Comparison of ENCODE assay signal across 17 cellular contexts in genomic region chr18:46040747-46041104, GRCh38. TPM values are rescaled to one million over a fixed set of nuclear protein-coding genes. Genes with fewer than 3 reads are reported as not detected.
A peak's percentile ranks its signal among the peaks of the same experiment; 100 is the strongest.
DNase-seq lines count a peak whose midpoint lies in the region; ATAC-seq and TF ChIP-seq lines count a peak whose summit lies in the region.
"Had no signal": no experiment of that assay in that cellular context is flagged by ENCODE, and none has a peak within 500 bp of the region (broad histone marks: within the 10 kb centered on the region; RNA-seq: fewer than 3 reads in every experiment).

No MANE protein-coding gene starts in this region.

- H3K27me3 ChIP-seq in Caco-2 (replicated peaks; ENCODE audit: control insufficient read depth, insufficient read depth, low read length) (no peaks in the 10 kb centered on the region), esophagus muscularis mucosa (no peaks in the 10 kb centered on the region)
- H3K27me3 ChIP-seq: Peyer's patch, suprapubic skin had no signal

- no peak for ATAC-seq in HG02938 (IDR thresholded peaks at IDR 0.05; ENCODE audit: unreplicated experiment)
- ATAC-seq in mucosa of descending colon, result no peak

- H3K36me3 Mint-ChIP-seq in CD14-positive monocyte, result peaks cover 49 to 54% of the 10 kb centered on the region in 2 donors
- H3K36me3 Mint-ChIP-seq in Caco-2 (ENCODE audit: insufficient read depth, unreplicated experiment), result peaks cover 7% of the 10 kb centered on the region
- peaks cover 33% of the 10 kb centered on the region for H3K36me3 Mint-ChIP-seq in T-helper 2 cell treated with Interferon-gamma antibody and Interleukin-4, amounts not matched to agents 5 μg/mL and 100 μg/mL, for 36 hours (ENCODE audit: low read depth)

- CTCF ChIA-PET in Caco-2 (lab: Charles Lee), result interaction anchor here (1.3 kb wide), 1 partner anchor 33 kb away, joined by 5 read pairs; no protein-coding TSS in a partner anchor

- H3K4me1 ChIP-seq in Caco-2 (no peaks in the 10 kb centered on the region), esophagus muscularis mucosa (peaks cover 0 to 10% (median 5%) of the 10 kb centered on the region in 4 donors), mucosa of descending colon (ENCODE audit: low read depth) (no peaks in the 10 kb centered on the region)
- H3K4me1 ChIP-seq: Peyer's patch had no signal

- no peak overlapping the region for H3K4me3 Mint-ChIP-seq in CD14-positive monocyte
- no peak overlapping the region for H3K4me3 Mint-ChIP-seq in Caco-2 (ENCODE audit: unreplicated experiment)
- peak overlapping the region; percentile 64 for H3K4me3 Mint-ChIP-seq in T-helper 2 cell treated with Interferon-gamma antibody and Interleukin-4, amounts not matched to agents 5 μg/mL and 100 μg/mL, for 36 hours
- H3K4me3 Mint-ChIP-seq: nephron had no signal

- TF ChIP-seq CTCF in CD14-positive monocyte (IDR thresholded peaks at IDR 0.05), result no peak
- TF ChIP-seq CTCF in Caco-2 (IDR thresholded peaks at IDR 0.05; ENCODE audit: insufficient read depth in 1 of 2, low read depth in 1 of 2, low read length in 1 of 2, severe bottlenecking in 1 of 2, unreplicated experiment in 1 of 2), result no peak
- no peak for TF ChIP-seq CTCF in esophagus muscularis mucosa (IDR thresholded peaks at IDR 0.05)
- TF ChIP-seq CTCF in mucosa of descending colon (IDR thresholded peaks at IDR 0.05), result no peak

- peak; percentile 46 for DNase-seq in CD14-positive monocyte (ENCODE audit: low spot score)
- DNase-seq in Caco-2, result no peak
- DNase-seq in T-helper 2 cell treated with Interferon-gamma antibody and Interleukin-4, amounts not matched to agents 5 μg/mL and 100 μg/mL, for 36 hours (ENCODE audit: low spot score), result no peak
- DNase-seq in islet precursor cell, result peak; percentile 65
- DNase-seq in esophagus muscularis mucosa (ENCODE audit: extremely low spot score), result no peak
- no peak for DNase-seq in mucosa of descending colon
- DNase-seq in NCI-H2227 treated with DMSO at 0.1 percent for 48 hours (lab: John Stamatoyannopoulos, UW), result no peak
- DNase-seq: AML-193, hippocampal formation, mammary epithelial cell, NCI-H774, Peyer's patch, SK-N-SH had no signal

- WGBS in esophagus muscularis mucosa, result 83% methylated on average over 5 of the region's 5 CpGs

- no peak for TF ChIP-seq POLR2A in esophagus muscularis mucosa (IDR thresholded peaks at IDR 0.05; ENCODE audit: low read depth)

- no peaks in the 10 kb centered on the region for H3K36me3 ChIP-seq in Caco-2 (ENCODE audit: control insufficient read depth, insufficient read depth, low read length)
- no peaks in the 10 kb centered on the region for H3K36me3 ChIP-seq in esophagus muscularis mucosa
- no peaks in the 10 kb centered on the region for H3K36me3 ChIP-seq in mucosa of descending colon (ENCODE audit: low read depth)
- H3K36me3 ChIP-seq: Peyer's patch had no signal

- H3K9me3 Mint-ChIP-seq in CD14-positive monocyte, result peaks cover 0 to 3% (median 0%) of the 10 kb centered on the region in 7 donors
- H3K9me3 Mint-ChIP-seq in Caco-2 (ENCODE audit: unreplicated experiment), result no peaks in the 10 kb centered on the region
- H3K9me3 Mint-ChIP-seq in T-helper 2 cell treated with Interferon-gamma antibody and Interleukin-4, amounts not matched to agents 5 μg/mL and 100 μg/mL, for 36 hours, result no peaks in the 10 kb centered on the region

- no peak for TF ChIP-seq EP300 in esophagus muscularis mucosa (IDR thresholded peaks at IDR 0.05)

- H3K9me3 ChIP-seq in Caco-2 (no peaks in the 10 kb centered on the region), esophagus muscularis mucosa (no peaks in the 10 kb centered on the region), mucosa of descending colon (no peaks in the 10 kb centered on the region)
- H3K9me3 ChIP-seq: Peyer's patch, SK-N-SH, suprapubic skin had no signal

- peaks cover 41% of the 10 kb centered on the region for H3K4me1 Mint-ChIP-seq in CD14-positive monocyte
- H3K4me1 Mint-ChIP-seq in Caco-2 (ENCODE audit: low read depth, unreplicated experiment), result peaks cover 6% of the 10 kb centered on the region
- H3K4me1 Mint-ChIP-seq in T-helper 2 cell treated with Interferon-gamma antibody and Interleukin-4, amounts not matched to agents 5 μg/mL and 100 μg/mL, for 36 hours (ENCODE audit: low read depth), result peaks cover 41% of the 10 kb centered on the region
- H3K4me1 Mint-ChIP-seq: nephron had no signal

- H3K4me3 ChIP-seq in Caco-2 (ENCODE audit: low read depth, low read length) (no peak overlapping the region), esophagus muscularis mucosa (no peak overlapping the region), mucosa of descending colon (no peak overlapping the region)
- H3K4me3 ChIP-seq: Peyer's patch, suprapubic skin had no signal

- POLR2A ChIA-PET in Caco-2 (lab: Charles Lee), result no interaction called here

- intact Hi-C loops in CD14-positive monocyte (cut with micrococcal nuclease) (no loop called here), Caco-2 (cut with micrococcal nuclease; ENCODE audit: unreplicated experiment) (no loop called here), esophagus muscularis mucosa (cut with DNase I) (no loop called here), mucosa of descending colon (cut with DNase I, micrococcal nuclease) (no loop called here)

- H3K27ac Mint-ChIP-seq in CD14-positive monocyte (peak overlapping the region in 3 of 7 donors; percentile 13 to 63 (median 48)), Caco-2 (ENCODE audit: unreplicated experiment) (peak overlapping the region; percentile 45)
- H3K27ac Mint-ChIP-seq in T-helper 2 cell treated with Interferon-gamma antibody and Interleukin-4, amounts not matched to agents 5 μg/mL and 100 μg/mL, for 36 hours, result peak overlapping the region; percentile 72
- H3K27ac Mint-ChIP-seq: nephron had no signal

- H3K27ac ChIP-seq in esophagus muscularis mucosa (replicated peaks in 1 of 4), result no peak overlapping the region
- H3K27ac ChIP-seq: HL-60, Peyer's patch, suprapubic skin had no signal

- H3K27me3 Mint-ChIP-seq in CD14-positive monocyte (ENCODE audit: low read depth in 3 of 3) (peaks cover 0 to 5% (median 0%) of the 10 kb centered on the region in 3 donors), Caco-2 (ENCODE audit: insufficient read depth, unreplicated experiment) (no peaks in the 10 kb centered on the region)
- H3K27me3 Mint-ChIP-seq in T-helper 2 cell treated with Interferon-gamma antibody and Interleukin-4, amounts not matched to agents 5 μg/mL and 100 μg/mL, for 36 hours (ENCODE audit: low read depth), result no peaks in the 10 kb centered on the region

- BruUV-seq in Caco-2 (replicated peaks; lab: Mats Ljungman, UMichigan), result no TSS peak

RNA-seq across cellular contexts. Expression of gene PSTPIP2, which starts 31.3 kb away (rescaled TPM):
- polyA plus RNA-seq in CD14-positive monocyte, result 10 to 100 TPM; 35.0 to 42.3 TPM
- 13.3 and 13.7 TPM in 2 replicates for total RNA-seq in Caco-2 (2022)
- 10 to 100 TPM in 1 of 4 donors, 1 to 10 TPM in 3; 5.6 to 10.8 (median 7.3) TPM for total RNA-seq in esophagus muscularis mucosa
- 1 to 10 TPM; 2.9 to 9.4 (median 9.0) TPM for total RNA-seq in mucosa of descending colon

RNA-seq across cellular contexts. Expression of gene ATP5F1A, which starts 57.4 kb away (rescaled TPM):
- polyA plus RNA-seq in CD14-positive monocyte, result 100 to 1,000 TPM; 524 to 553 TPM
- 349 and 401 TPM in 2 replicates for total RNA-seq in Caco-2 (2022)
- total RNA-seq in esophagus muscularis mucosa, result 100 to 1,000 TPM; 417 to 545 (median 470) TPM
- total RNA-seq in mucosa of descending colon, result 100 to 1,000 TPM; 476 to 643 (median 622) TPM

Comparison
In these comparisons a context has a peak if more than half of its experiments do, and no peak if none do; other contexts are left out.
1. DNase-seq: peak in CD14-positive monocyte (single experiment) and islet precursor cell (single experiment); none in Caco-2 (0 of 2), T-helper 2 cell treated with Interferon-gamma antibody and Interleukin-4, amounts not matched to agents 5 μg/mL and 100 μg/mL, for 36 hours (single experiment), esophagus muscularis mucosa (single experiment), mucosa of descending colon (0 of 3) and NCI-H2227 treated with DMSO at 0.1 percent for 48 hours (single experiment).